1 cellular context compared by ENCODE assay signal in genomic region chr3:46693038-46693896, GRCh38.
TF ChIP-seq lines count a peak whose summit lies in the region.

Gene ALS2CL (minus strand): TSS chr3:46693679. CDS start chr3:46689440, 4,239 bp downstream.

TF ChIP-seq in K562, 482 proteins besides CTCF, POLR2A, EP300 and RAD21 (continued from another document):
- TF ChIP-seq CXXC5 (CRISPR knock-in tag; IDR thresholded peaks at IDR 0.05) (peak; percentile 20), SMAD3 (CRISPR knock-in tag; conservative IDR thresholded peaks at IDR 0.05) (no peak), L3MBTL2 (IDR thresholded peaks at IDR 0.05) (peak; percentile 41; the same call in 1 of the 2 replicates), RB1 (IDR thresholded peaks at IDR 0.05; ENCODE audit: low read depth) (peak; percentile 43; the same call in 1 of the 2 replicates), CTCFL (IDR thresholded peaks at IDR 0.05; ENCODE audit: borderline replicate concordance, insufficient read depth, low read depth, low read length, poor library complexity, severe bottlenecking) (peak; percentile 29), FOXP1 (CRISPR knock-in tag; IDR thresholded peaks at IDR 0.05) (peak; percentile 39; the same call in 1 of the 2 replicates), KDM2B (CRISPR knock-in tag; IDR thresholded peaks at IDR 0.05) (0 out of 2 replicates have a peak, but pooled peaks have one; percentile 59), CREB1 (IDR thresholded peaks at IDR 0.05) (no peak), CREB1 (CRISPR knock-in tag; IDR thresholded peaks at IDR 0.05) (0 out of 2 replicates have a peak, but pooled peaks have one; percentile 20), ZFP36 (IDR thresholded peaks at IDR 0.05; ENCODE audit: low read depth, low read length, partially characterized antibody) (peak; percentile 63), SUPT5H (IDR thresholded peaks at IDR 0.05) (no peak), MCM5 (IDR thresholded peaks at IDR 0.05; ENCODE audit: low read depth) (no peak), CTBP1 (IDR thresholded peaks at IDR 0.05; ENCODE audit: borderline replicate concordance) (peak; percentile 45; the same call in 1 of the 2 replicates), ID3 (CRISPR knock-in tag; IDR thresholded peaks at IDR 0.05) (no peak), ID3 (tag; IDR thresholded peaks at IDR 0.05) (0 out of 2 replicates have a peak, but pooled peaks have one; percentile 27), RBFOX2 (IDR thresholded peaks at IDR 0.05; ENCODE audit: low read depth, low read length) (peak; percentile 73; the same call in 1 of the 2 replicates), ZNF830 (CRISPR knock-in tag; IDR thresholded peaks at IDR 0.05) (0 out of 2 replicates have a peak, but pooled peaks have one; percentile 24), ZNF740 (CRISPR knock-in tag; IDR thresholded peaks at IDR 0.05) (0 out of 2 replicates have a peak, but pooled peaks have one; percentile 12), ZNF740 (tag; IDR thresholded peaks at IDR 0.05) (peak in 1 of 2 experiments; percentile 56; a peak in 1 of 4 replicates), ZFX (CRISPR knock-in tag; IDR thresholded peaks at IDR 0.05) (peak; percentile 43; the same call in 1 of the 2 replicates), ELF2 (CRISPR knock-in tag; IDR thresholded peaks at IDR 0.05) (0 out of 2 replicates have a peak, but pooled peaks have one; percentile 12), GABPB1 (CRISPR knock-in tag; IDR thresholded peaks at IDR 0.05) (0 out of 2 replicates have a peak, but pooled peaks have one; percentile 15), RBM17 (IDR thresholded peaks at IDR 0.05; ENCODE audit: borderline replicate concordance, low read depth, low read length) (no peak), ZBTB7A (IDR thresholded peaks at IDR 0.05; ENCODE audit: borderline replicate concordance, control insufficient read depth, low read depth, low read length) (peak; percentile 16; the same call in 1 of the 2 replicates), XRCC5 (IDR thresholded peaks at IDR 0.05; ENCODE audit: low read depth, low read length) (no peak), SP1 (CRISPR knock-in tag; IDR thresholded peaks at IDR 0.05) (peak; percentile 37; the same call in 1 of the 2 replicates), TEAD1 (CRISPR knock-in tag; IDR thresholded peaks at IDR 0.05) (0 out of 4 replicates have a peak, but pooled peaks of 1 of the 2 experiments have one; percentile 16), TEAD4 (IDR thresholded peaks at IDR 0.05; ENCODE audit: low read length) (no peak), TEAD4 (CRISPR knock-in tag; IDR thresholded peaks at IDR 0.05; ENCODE audit: borderline replicate concordance) (0 out of 2 replicates have a peak, but pooled peaks have one; percentile 67), DLX4 (CRISPR knock-in tag; IDR thresholded peaks at IDR 0.05) (no peak)
- TF ChIP-seq, protein P1, sequence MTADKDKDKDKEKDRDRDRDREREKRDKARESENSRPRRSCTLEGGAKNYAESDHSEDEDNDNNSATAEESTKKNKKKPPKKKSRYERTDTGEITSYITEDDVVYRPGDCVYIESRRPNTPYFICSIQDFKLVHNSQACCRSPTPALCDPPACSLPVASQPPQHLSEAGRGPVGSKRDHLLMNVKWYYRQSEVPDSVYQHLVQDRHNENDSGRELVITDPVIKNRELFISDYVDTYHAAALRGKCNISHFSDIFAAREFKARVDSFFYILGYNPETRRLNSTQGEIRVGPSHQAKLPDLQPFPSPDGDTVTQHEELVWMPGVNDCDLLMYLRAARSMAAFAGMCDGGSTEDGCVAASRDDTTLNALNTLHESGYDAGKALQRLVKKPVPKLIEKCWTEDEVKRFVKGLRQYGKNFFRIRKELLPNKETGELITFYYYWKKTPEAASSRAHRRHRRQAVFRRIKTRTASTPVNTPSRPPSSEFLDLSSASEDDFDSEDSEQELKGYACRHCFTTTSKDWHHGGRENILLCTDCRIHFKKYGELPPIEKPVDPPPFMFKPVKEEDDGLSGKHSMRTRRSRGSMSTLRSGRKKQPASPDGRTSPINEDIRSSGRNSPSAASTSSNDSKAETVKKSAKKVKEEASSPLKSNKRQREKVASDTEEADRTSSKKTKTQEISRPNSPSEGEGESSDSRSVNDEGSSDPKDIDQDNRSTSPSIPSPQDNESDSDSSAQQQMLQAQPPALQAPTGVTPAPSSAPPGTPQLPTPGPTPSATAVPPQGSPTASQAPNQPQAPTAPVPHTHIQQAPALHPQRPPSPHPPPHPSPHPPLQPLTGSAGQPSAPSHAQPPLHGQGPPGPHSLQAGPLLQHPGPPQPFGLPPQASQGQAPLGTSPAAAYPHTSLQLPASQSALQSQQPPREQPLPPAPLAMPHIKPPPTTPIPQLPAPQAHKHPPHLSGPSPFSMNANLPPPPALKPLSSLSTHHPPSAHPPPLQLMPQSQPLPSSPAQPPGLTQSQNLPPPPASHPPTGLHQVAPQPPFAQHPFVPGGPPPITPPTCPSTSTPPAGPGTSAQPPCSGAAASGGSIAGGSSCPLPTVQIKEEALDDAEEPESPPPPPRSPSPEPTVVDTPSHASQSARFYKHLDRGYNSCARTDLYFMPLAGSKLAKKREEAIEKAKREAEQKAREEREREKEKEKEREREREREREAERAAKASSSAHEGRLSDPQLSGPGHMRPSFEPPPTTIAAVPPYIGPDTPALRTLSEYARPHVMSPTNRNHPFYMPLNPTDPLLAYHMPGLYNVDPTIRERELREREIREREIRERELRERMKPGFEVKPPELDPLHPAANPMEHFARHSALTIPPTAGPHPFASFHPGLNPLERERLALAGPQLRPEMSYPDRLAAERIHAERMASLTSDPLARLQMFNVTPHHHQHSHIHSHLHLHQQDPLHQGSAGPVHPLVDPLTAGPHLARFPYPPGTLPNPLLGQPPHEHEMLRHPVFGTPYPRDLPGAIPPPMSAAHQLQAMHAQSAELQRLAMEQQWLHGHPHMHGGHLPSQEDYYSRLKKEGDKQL (CRISPR knock-in tag; IDR thresholded peaks at IDR 0.05; ENCODE audit: borderline replicate concordance), result peak; percentile 67; the same call in 1 of the 2 replicates
- TF ChIP-seq, protein P2, sequence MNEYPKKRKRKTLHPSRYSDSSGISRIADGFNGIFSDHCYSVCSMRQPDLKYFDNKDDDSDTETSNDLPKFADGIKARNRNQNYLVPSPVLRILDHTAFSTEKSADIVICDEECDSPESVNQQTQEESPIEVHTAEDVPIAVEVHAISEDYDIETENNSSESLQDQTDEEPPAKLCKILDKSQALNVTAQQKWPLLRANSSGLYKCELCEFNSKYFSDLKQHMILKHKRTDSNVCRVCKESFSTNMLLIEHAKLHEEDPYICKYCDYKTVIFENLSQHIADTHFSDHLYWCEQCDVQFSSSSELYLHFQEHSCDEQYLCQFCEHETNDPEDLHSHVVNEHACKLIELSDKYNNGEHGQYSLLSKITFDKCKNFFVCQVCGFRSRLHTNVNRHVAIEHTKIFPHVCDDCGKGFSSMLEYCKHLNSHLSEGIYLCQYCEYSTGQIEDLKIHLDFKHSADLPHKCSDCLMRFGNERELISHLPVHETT (CRISPR knock-in tag; conservative IDR thresholded peaks at IDR 0.05 in 1 of 2, IDR thresholded peaks at IDR 0.05 in 1 of 2), result no peak
